ENCODE assay signal across 17 cellular contexts in genomic region chr19:16527334-16527935, GRCh38. TPM values are rescaled to one million over a fixed set of nuclear protein-coding genes. Genes with fewer than 3 reads are reported as not detected.
DNase-seq lines count a peak whose midpoint lies in the region; ATAC-seq, FAIRE-seq and TF ChIP-seq lines count a peak whose summit lies in the region.
"Had no signal": no experiment of that assay in that cellular context is flagged by ENCODE, and none has a peak within 500 bp of the region (broad histone marks: within the 10 kb centered on the region; RNA-seq: fewer than 3 reads in every experiment).

No MANE protein-coding gene starts in this region.

- no peak overlapping the region for H2BK120ac ChIP-seq in trophoblast cell (ENCODE audit: insufficient read depth, low read length, poor library complexity)
- no peak overlapping the region for H2BK120ac ChIP-seq in H9 (ENCODE audit: low read depth, low read length, poor library complexity, severe bottlenecking)

- H3T11ph ChIP-seq in H9 (ENCODE audit: low read length), result no peak overlapping the region

- no peak overlapping the region for H3K27ac Mint-ChIP-seq in H9
- H3K27ac Mint-ChIP-seq: CD4-positive, CD25-positive, alpha-beta regulatory T cell had no signal

- no peaks in the 10 kb centered on the region for H3K9me3 Mint-ChIP-seq in H9
- H3K9me3 Mint-ChIP-seq: CD4-positive, CD25-positive, alpha-beta regulatory T cell had no signal

- no peak for TF ChIP-seq CTCF in RWPE1 (conservative IDR thresholded peaks at IDR 0.05; ENCODE audit: low read depth)
- no peak for TF ChIP-seq CTCF in bronchial epithelial cell (IDR thresholded peaks at IDR 0.05; ENCODE audit: insufficient read depth, low read length, severe bottlenecking)
- no peak for TF ChIP-seq CTCF in heart left ventricle (IDR thresholded peaks at IDR 0.05)
- no peak for TF ChIP-seq CTCF in H9 (conservative IDR thresholded peaks at IDR 0.05)

- H3K4me1 ChIP-seq in trophoblast cell (ENCODE audit: control insufficient read depth in 1 of 2, insufficient read depth in 2 of 2, low read length in 2 of 2), result peaks cover 12 to 15% of the 10 kb centered on the region in 2 experiments
- no peaks in the 10 kb centered on the region for H3K4me1 ChIP-seq in heart left ventricle
- no peaks in the 10 kb centered on the region for H3K4me1 ChIP-seq in H9 (ENCODE audit: insufficient read depth, low read length)

- WGBS in trophoblast cell (ENCODE audit: extremely low coverage, insufficient coverage, insufficient read length), result no CpG with 5 or more reads among the region's 14 CpGs
- WGBS in heart left ventricle, 4 donors, result 82 to 87% (median 84%) methylated on average over 13 to 14 of the region's 14 CpGs
- no CpG with 5 or more reads among the region's 14 CpGs for WGBS in H9 (ENCODE audit: extremely low coverage, insufficient read length, low lambda C conversion rate)

- no peaks in the 10 kb centered on the region for H3K4me1 Mint-ChIP-seq in H9

- H3K9ac ChIP-seq in trophoblast cell (ENCODE audit: low read length), result peak overlapping the region; percentile 18
- H3K9ac ChIP-seq in H9 (ENCODE audit: extremely low read depth, insufficient read length, low read length), result no peak overlapping the region

- H3K79me2 ChIP-seq in trophoblast cell (ENCODE audit: control insufficient read depth, insufficient read depth, low read length, poor library complexity) (no peaks in the 10 kb centered on the region), H9 (ENCODE audit: insufficient read depth, low read length) (no peaks in the 10 kb centered on the region)

- H3K4ac ChIP-seq in trophoblast cell (ENCODE audit: low read depth, low read length), result no peak overlapping the region
- no peak overlapping the region for H3K4ac ChIP-seq in H9 (ENCODE audit: low read depth, low read length)

- H3K79me1 ChIP-seq in trophoblast cell (ENCODE audit: low read length) (peaks cover 3% of the 10 kb centered on the region), H9 (ENCODE audit: insufficient read depth, low read depth, low read length, poor library complexity, severe bottlenecking) (no peaks in the 10 kb centered on the region)

- H3K27ac ChIP-seq in RWPE1 (peak overlapping the region; percentile 33), trophoblast cell (ENCODE audit: low read depth, low read length) (peak overlapping the region; percentile 66), heart left ventricle (no peak overlapping the region), H9 (ENCODE audit: insufficient read length, low read depth, low read length) (no peak overlapping the region)

- H4K8ac ChIP-seq in trophoblast cell (ENCODE audit: low read depth, low read length) (no peak overlapping the region), H9 (replicated peaks; ENCODE audit: insufficient read length, low read depth, low read length) (no peak overlapping the region)

- TF ChIP-seq POLR2A in heart left ventricle (IDR thresholded peaks at IDR 0.05), result no peak

- H4K91ac ChIP-seq in trophoblast cell (ENCODE audit: low read depth, low read length) (no peak overlapping the region), H9 (ENCODE audit: insufficient read length, low read depth, low read length) (no peak overlapping the region)

- no peaks in the 10 kb centered on the region for H3K23me2 ChIP-seq in H9 (ENCODE audit: insufficient read length, low read depth, low read length, poor library complexity, severe bottlenecking)

- H2BK5ac ChIP-seq in trophoblast cell (ENCODE audit: low read depth, low read length, poor library complexity) (no peak overlapping the region), H9 (ENCODE audit: insufficient read length, low read length) (no peak overlapping the region)

- H4K20me1 ChIP-seq in H9 (ENCODE audit: control insufficient read depth, insufficient read depth, insufficient read length), result no peaks in the 10 kb centered on the region

- H2BK12ac ChIP-seq in trophoblast cell (ENCODE audit: low read length), result no peak overlapping the region
- no peak overlapping the region for H2BK12ac ChIP-seq in H9 (ENCODE audit: insufficient read length, low read depth, low read length)

- H3K4me3 ChIP-seq in bronchial epithelial cell (ENCODE audit: low read depth, low read length), result no peak overlapping the region
- H3K4me3 ChIP-seq in trophoblast cell (ENCODE audit: low read depth, low read length), result peak overlapping the region; percentile 1
- H3K4me3 ChIP-seq in heart left ventricle, result no peak overlapping the region

- DNase-seq in ELF-1 (ENCODE audit: low read depth, low spot score), result peak; percentile 59
- DNase-seq in RWPE1 (ENCODE audit: low spot score), result no peak
- no peak for DNase-seq in bronchial epithelial cell (ENCODE audit: low read depth)
- DNase-seq in trophoblast cell, result peak; percentile 64 to 82
- no peak for DNase-seq in cardiac septum (ENCODE audit: low spot score)
- DNase-seq in heart left ventricle, result no peak
- DNase-seq in H9, result no peak
- DNase-seq in NCI-H446 (lab: John Stamatoyannopoulos, UW), result no peak
- DNase-seq: DMS79, NCI-H1417, NCI-H2029 treated with DMSO at 0.1 percent for 48 hours, NCI-H510A treated with DMSO at 0.1 percent for 48 hours, SIG-M5 had no signal

- H3K36me3 ChIP-seq in bronchial epithelial cell (ENCODE audit: control insufficient read depth, insufficient read depth, low read length) (peaks cover 58% of the 10 kb centered on the region), trophoblast cell (ENCODE audit: control insufficient read depth in 1 of 2, insufficient read depth in 2 of 2, low read length in 2 of 2) (peaks cover 83 to 88% of the 10 kb centered on the region in 2 experiments), heart left ventricle (peaks cover 8 to 100% (median 100%) of the 10 kb centered on the region in 9 donors)

- H2AFZ ChIP-seq in trophoblast cell (ENCODE audit: insufficient read depth, low read length, poor library complexity) (no peak overlapping the region), H9 (ENCODE audit: low read length) (no peak overlapping the region)

- H3K14ac ChIP-seq in trophoblast cell (ENCODE audit: low read length) (no peak overlapping the region), H9 (ENCODE audit: insufficient read depth, low read length) (no peak overlapping the region)

- H2AK5ac ChIP-seq in trophoblast cell (ENCODE audit: low read length) (no peak overlapping the region), H9 (ENCODE audit: insufficient read length, low read length) (no peak overlapping the region)

- H3K27me3 ChIP-seq in bronchial epithelial cell (ENCODE audit: control insufficient read depth, insufficient read depth, low read length) (no peaks in the 10 kb centered on the region), trophoblast cell (ENCODE audit: insufficient read depth, low read length) (no peaks in the 10 kb centered on the region), heart left ventricle (no peaks in the 10 kb centered on the region), H9 (ENCODE audit: insufficient read depth, low read length) (no peaks in the 10 kb centered on the region)

- no peak overlapping the region for H3K4me3 Mint-ChIP-seq in H9
- H3K4me3 Mint-ChIP-seq: CD4-positive, CD25-positive, alpha-beta regulatory T cell had no signal

- H4K5ac ChIP-seq in H9 (ENCODE audit: insufficient read length, low read depth, low read length), result no peak overlapping the region

- peak overlapping the region; percentile 46 for H3K4me2 ChIP-seq in trophoblast cell (ENCODE audit: low read length)
- no peak overlapping the region for H3K4me2 ChIP-seq in H9 (ENCODE audit: insufficient read depth, insufficient read length, low read length)

- H3K56ac ChIP-seq in H9 (ENCODE audit: insufficient read length, low read depth, low read length), result no peak overlapping the region

- peaks cover 3% of the 10 kb centered on the region for H3K9me3 ChIP-seq in trophoblast cell (ENCODE audit: insufficient read depth, low read depth, low read length)
- no peaks in the 10 kb centered on the region for H3K9me3 ChIP-seq in heart left ventricle
- no peaks in the 10 kb centered on the region for H3K9me3 ChIP-seq in H9 (ENCODE audit: control insufficient read depth, low read depth, low read length)

- peaks cover 50 to 94% (median 82%) of the 10 kb centered on the region in 3 experiments for H3K36me3 Mint-ChIP-seq in H9 (ENCODE audit: insufficient read depth in 1 of 3, low read depth in 3 of 3)

- no peak overlapping the region for H4K12ac ChIP-seq in trophoblast cell (ENCODE audit: low read depth, low read length)

- peak; percentile 81 for FAIRE-seq in bronchial epithelial cell (lab: Jason Lieb, UNC)
- FAIRE-seq: G401.6 had no signal

- ATAC-seq in heart left ventricle, result no peak

- POLR2A ChIA-PET in RWPE1 (lab: Yijun Ruan, JAX; ENCODE audit: low non-redundant PET), result interaction anchor here (0.6 kb wide), 1 partner anchor 55 kb away, joined by 3 read pairs; no protein-coding TSS in a partner anchor

- CTCF ChIA-PET in RWPE1 (lab: Yijun Ruan, JAX), result interaction anchor here (0.6 kb wide), 1 partner anchor 152 kb away, joined by 3 read pairs; no protein-coding TSS in a partner anchor

- H2BK20ac ChIP-seq in H9 (ENCODE audit: low read depth, low read length, poor library complexity, severe bottlenecking), result no peak overlapping the region

- H3K23ac ChIP-seq in trophoblast cell (ENCODE audit: low read length) (no peak overlapping the region), H9 (ENCODE audit: insufficient read length, low read depth, low read length) (no peak overlapping the region)

- intact Hi-C loops in cardiac septum (cut with DNase I), result no loop called here
- intact Hi-C loops in heart left ventricle (cut with DNase I), result no loop called here

- no peak overlapping the region for H2BK15ac ChIP-seq in H9 (ENCODE audit: low read depth, low read length)

- H3K18ac ChIP-seq in trophoblast cell (ENCODE audit: low read length) (no peak overlapping the region), H9 (ENCODE audit: insufficient read length, low read depth, low read length) (no peak overlapping the region)

- H3K27me3 Mint-ChIP-seq in H9 (ENCODE audit: low read depth), result no peaks in the 10 kb centered on the region; the same call in 1 of the 2 replicates
- H3K27me3 Mint-ChIP-seq: CD4-positive, CD25-positive, alpha-beta regulatory T cell had no signal

RNA-seq across cellular contexts. Expression of gene CHERP, which starts 14.8 kb away (rescaled TPM):
- total RNA-seq in bronchial epithelial cell (2.4 and 5.8 TPM in 2 replicates), cardiac septum (23.7 TPM), heart left ventricle (10 to 100 TPM in 7 of 9 donors, 1 to 10 TPM in 2; 5.7 to 24.6 (median 17.0) TPM), H9 (2021) (92.2 and 101 TPM in 2 replicates)
- polyA plus RNA-seq in trophoblast cell (2013), result 48.8 and 49.6 TPM in 2 replicates
- polyA plus RNA-seq in heart left ventricle, result 10 to 100 TPM; 11.6 to 15.5 TPM

RNA-seq across cellular contexts. Expression of gene C19orf44, which starts 31.2 kb away (rescaled TPM):
- 0.77 and 1.1 TPM in 2 replicates for total RNA-seq in bronchial epithelial cell
- polyA plus RNA-seq in trophoblast cell (2013), result 2.6 and 2.7 TPM in 2 replicates
- total RNA-seq in cardiac septum, result 3.1 TPM
- total RNA-seq in heart left ventricle, result 1 to 10 TPM; 1.6 to 4.8 (median 3.3) TPM
- polyA plus RNA-seq in heart left ventricle, result 1 to 10 TPM; 1.9 to 4.8 TPM
- 5.7 and 6.4 TPM in 2 replicates for total RNA-seq in H9 (2021)

RNA-seq across cellular contexts. Expression of gene CALR3, which starts 31.5 kb away (rescaled TPM):
- 0.26 and 0.51 TPM in 2 replicates for total RNA-seq in bronchial epithelial cell
- polyA plus RNA-seq in trophoblast cell (2013), result 0.12 and 0.25 TPM in 2 replicates
- total RNA-seq in cardiac septum, result not detected
- not detected for total RNA-seq in heart left ventricle
- polyA plus RNA-seq in heart left ventricle, result not detected
- total RNA-seq in H9 (2021), result 0.44 and 0.53 TPM in 2 replicates
- total RNA-seq: A673; CD4-positive, CD25-positive, alpha-beta regulatory T cell; LHCN-M2 had no signal
- polyA plus RNA-seq: CD4-positive, CD25-positive, alpha-beta regulatory T cell had no signal

RNA-seq across cellular contexts. Expression of gene SLC35E1, which starts 44.8 kb away (rescaled TPM):
- total RNA-seq in bronchial epithelial cell (24.7 and 26.1 TPM in 2 replicates), cardiac septum (26.7 TPM), heart left ventricle (10 to 100 TPM; 20.4 to 44.0 (median 24.0) TPM), H9 (2021) (34.0 and 35.8 TPM in 2 replicates)
- 101 TPM in 2 replicates for polyA plus RNA-seq in trophoblast cell (2013)
- 10 to 100 TPM; 21.2 to 33.9 TPM for polyA plus RNA-seq in heart left ventricle

RNA-seq across cellular contexts. Expression of gene EPS15L1, which starts 55.7 kb away (rescaled TPM):
- total RNA-seq in bronchial epithelial cell (11.1 and 14.3 TPM in 2 replicates), cardiac septum (48.4 TPM), heart left ventricle (10 to 100 TPM; 24.5 to 70.1 (median 55.7) TPM), H9 (2021) (31.8 and 33.3 TPM in 2 replicates)
- 18.1 and 19.9 TPM in 2 replicates for polyA plus RNA-seq in trophoblast cell (2013)
- 10 to 100 TPM; 50.0 to 56.9 TPM for polyA plus RNA-seq in heart left ventricle

Comparison
In these comparisons a context has a peak if more than half of its experiments do, and no peak if none do; other contexts are left out.
1. DNase-seq: peak in ELF-1 (single experiment) and trophoblast cell (2 of 2); none in RWPE1 (single experiment), bronchial epithelial cell (single experiment), cardiac septum (single experiment), heart left ventricle (0 of 5), H9 (single experiment) and NCI-H446 (0 of 2).
2. H3K27ac ChIP-seq: peak in RWPE1 (single experiment) and trophoblast cell (single experiment); none in heart left ventricle (0 of 12) and H9 (single experiment).